ENCODE assay signal across 8 cellular contexts in the genomic region with DNA sequence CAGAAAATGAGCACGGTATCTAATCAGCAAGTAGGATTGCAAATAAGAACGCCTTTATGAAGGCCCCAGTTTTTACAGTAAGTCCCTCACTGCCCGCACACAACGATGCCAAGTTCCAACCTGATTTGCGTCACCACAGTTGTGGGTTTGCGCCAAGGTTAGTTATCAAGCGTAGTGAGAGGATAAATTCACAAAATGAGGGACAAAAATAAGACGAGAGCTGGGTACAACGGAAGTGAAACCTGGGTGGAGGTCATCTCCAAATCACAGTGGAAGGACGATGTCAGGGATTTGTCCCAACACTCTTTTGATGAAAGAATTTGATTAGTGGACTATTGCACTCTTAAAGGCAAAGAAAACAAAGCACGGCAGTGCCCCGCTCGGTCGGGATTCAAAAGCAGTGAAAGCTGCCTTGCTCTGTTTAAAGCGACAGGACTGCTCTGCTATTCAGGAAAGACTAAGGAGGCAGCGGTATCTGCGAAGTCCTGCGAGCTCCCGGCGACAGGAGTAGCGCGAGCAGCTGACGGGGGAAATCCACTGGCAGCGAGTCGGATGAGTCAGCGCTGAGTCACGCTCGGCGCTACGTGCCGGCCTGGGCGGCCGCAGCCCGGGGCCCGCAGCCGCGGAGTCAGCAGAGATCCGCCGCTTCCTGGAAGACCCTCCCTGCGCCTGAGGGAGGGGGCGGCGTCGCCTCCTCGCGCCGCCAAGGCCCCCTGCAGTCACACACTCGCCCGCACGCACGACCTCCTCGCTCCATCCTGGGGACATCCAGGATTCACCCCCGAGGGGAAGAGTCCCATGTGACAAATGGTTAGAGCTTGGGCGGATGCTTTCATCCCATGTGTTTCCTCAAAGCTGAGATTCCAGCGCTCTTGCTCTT.
DNase-seq lines count a peak whose midpoint lies in the region; ATAC-seq and TF ChIP-seq lines count a peak whose summit lies in the region.

No MANE protein-coding gene starts in this region.

- intact Hi-C loops in left ventricle myocardium inferior (cut with micrococcal nuclease) = loop anchor here (10.0 kb wide), 1 partner anchor 166 kb away; no protein-coding TSS in a partner anchor

- DNase-seq in NCI-H1092 treated with DMSO at 0.1 percent for 48 hours (lab: John Stamatoyannopoulos, UW) (peak; percentile 61), T-helper 1 cell (peak; percentile 71 to 90 (median 79)), amniotic stem cell (lab: John Stamatoyannopoulos, UW) (peak; percentile 94), left ventricle myocardium inferior (peak; percentile 94), progenitor cell of endocrine pancreas (ENCODE audit: low spot score, unreplicated experiment) (peak; percentile 76), ureter (ENCODE audit: low spot score) (peak; percentile 97)

- H3K36me3 ChIP-seq in left ventricle myocardium inferior = no peaks in the 10 kb centered on the region

- peaks cover 6% of the 10 kb centered on the region for H3K4me1 Mint-ChIP-seq in progenitor cell of endocrine pancreas (ENCODE audit: low read depth)

- peak overlapping the region; percentile 94 for H3K27ac Mint-ChIP-seq in progenitor cell of endocrine pancreas

- H3K27me3 Mint-ChIP-seq in progenitor cell of endocrine pancreas = peaks cover 14% of the 10 kb centered on the region

- H3K27me3 ChIP-seq in left ventricle myocardium inferior (ENCODE audit: low read depth) = no peaks in the 10 kb centered on the region

- peak; percentile 28 for TF ChIP-seq POLR2A in GM10847 (IDR thresholded peaks at IDR 0.05; ENCODE audit: extremely low read depth, insufficient read length)

- H3K4me3 ChIP-seq in left ventricle myocardium inferior = peak overlapping the region; percentile 68

- TF ChIP-seq CTCF in left ventricle myocardium inferior (IDR thresholded peaks at IDR 0.05; ENCODE audit: borderline replicate concordance) (peak; percentile 11), progenitor cell of endocrine pancreas (IDR thresholded peaks at IDR 0.05; ENCODE audit: unreplicated experiment) (no peak)

- H3K4me3 Mint-ChIP-seq in progenitor cell of endocrine pancreas (ENCODE audit: low read depth) = peak overlapping the region; percentile 78

- H3K9me3 ChIP-seq in left ventricle myocardium inferior (replicated peaks) = no peaks in the 10 kb centered on the region

- H3K4me1 ChIP-seq in left ventricle myocardium inferior = peaks cover 19% of the 10 kb centered on the region

- H3K9me3 Mint-ChIP-seq in progenitor cell of endocrine pancreas (ENCODE audit: low read depth) = peaks cover 7% of the 10 kb centered on the region

- ATAC-seq in HG02610 (IDR thresholded peaks at IDR 0.05; ENCODE audit: unreplicated experiment) = peak; percentile 92

- H3K36me3 Mint-ChIP-seq in progenitor cell of endocrine pancreas (ENCODE audit: insufficient read depth) = peaks cover 1% of the 10 kb centered on the region

- H3K27ac ChIP-seq in left ventricle myocardium inferior (replicated peaks) = peak overlapping the region; percentile 94

Comparison
In these comparisons a context has a peak if more than half of its experiments do, and no peak if none do; other contexts are left out.
1. Peak in every context shown above with its lines: DNase-seq, ATAC-seq, H3K4me3 ChIP-seq and H3K27ac ChIP-seq.